8 cellular contexts compared by ENCODE assay signal in the genomic region with DNA sequence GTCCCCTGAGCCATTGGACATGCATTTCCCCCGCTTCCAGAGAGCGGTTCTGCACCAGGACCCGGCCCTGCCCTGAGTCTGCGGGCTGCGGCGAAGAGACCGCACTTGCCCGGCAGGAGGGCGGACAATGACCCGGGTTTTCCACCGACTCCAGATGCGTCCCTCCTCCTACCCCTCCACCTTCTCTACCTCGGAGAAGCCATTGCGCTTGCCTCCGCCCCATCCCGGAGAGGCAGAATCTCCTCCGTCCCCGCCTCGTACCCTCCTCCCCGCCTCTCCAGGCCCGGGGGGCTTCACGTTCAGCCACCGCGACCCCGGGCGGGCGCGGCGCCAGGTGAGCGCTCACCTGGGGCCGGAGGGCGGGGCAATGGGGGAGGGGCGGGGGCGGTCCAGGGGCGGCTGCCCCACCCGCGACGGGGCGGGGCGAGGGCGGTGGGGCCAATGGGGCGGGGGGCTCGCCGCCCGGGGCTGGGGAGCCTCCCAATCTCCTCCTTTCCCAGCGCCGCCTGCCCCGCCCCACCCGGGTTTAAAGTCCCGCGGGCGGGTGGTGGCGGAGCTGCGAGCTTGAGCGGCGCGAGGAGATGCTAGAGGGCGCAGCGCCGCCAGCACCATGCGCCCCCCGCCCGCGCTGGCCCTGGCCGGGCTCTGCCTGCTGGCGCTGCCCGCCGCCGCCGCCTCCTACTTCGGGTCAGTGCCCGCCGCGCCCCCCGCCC.
DNase-seq lines count a peak whose midpoint lies in the region; ATAC-seq and TF ChIP-seq lines count a peak whose summit lies in the region.

A gene with protein sequence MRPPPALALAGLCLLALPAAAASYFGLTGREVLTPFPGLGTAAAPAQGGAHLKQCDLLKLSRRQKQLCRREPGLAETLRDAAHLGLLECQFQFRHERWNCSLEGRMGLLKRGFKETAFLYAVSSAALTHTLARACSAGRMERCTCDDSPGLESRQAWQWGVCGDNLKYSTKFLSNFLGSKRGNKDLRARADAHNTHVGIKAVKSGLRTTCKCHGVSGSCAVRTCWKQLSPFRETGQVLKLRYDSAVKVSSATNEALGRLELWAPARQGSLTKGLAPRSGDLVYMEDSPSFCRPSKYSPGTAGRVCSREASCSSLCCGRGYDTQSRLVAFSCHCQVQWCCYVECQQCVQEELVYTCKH (plus strand): TSS at position 555 of the 713 bp plus-strand sequence. CDS start 56 bp downstream, at position 611.

- H3K36me3 Mint-ChIP-seq in activated naive CD8-positive, alpha-beta T cell treated with anti-CD3 and anti-CD28 coated beads, Interleukin-2, amount 50 U/mL, for 24 hours (ENCODE audit: low read depth) = no peaks in the 10 kb centered on the region

- H3K27me3 ChIP-seq in BLaER1 treated with 17β-estradiol and CSF1 and Interleukin-3, amounts not matched to agents 10 nM and 100 nM = peaks cover 49 to 67% (median 61%) of the 10 kb centered on the region in 11 experiments

- H3K4me2 ChIP-seq in BLaER1 treated with 17β-estradiol and CSF1 and Interleukin-3, amounts not matched to agents 10 nM and 100 nM = peak within 1 kb of the TSS; percentile 54 to 86 (median 75)

- H3K9ac ChIP-seq in BLaER1 treated with 17β-estradiol and CSF1 and Interleukin-3, amounts not matched to agents 10 nM and 100 nM = peak within 1 kb of the TSS in 3 of 11 experiments; percentile 6 to 58 (median 13); a peak in 2 of 22 replicates

- H3K4me1 Mint-ChIP-seq in activated naive CD8-positive, alpha-beta T cell treated with anti-CD3 and anti-CD28 coated beads, Interleukin-2, amount 50 U/mL, for 24 hours = peaks cover 2% of the 10 kb centered on the region

- no peaks in the 10 kb centered on the region for H3K9me3 ChIP-seq in BLaER1 treated with 17β-estradiol and CSF1 and Interleukin-3, amounts not matched to agents 10 nM and 100 nM (replicated peaks in 1 of 11)

- no peak within 1 kb of the TSS for H3K27ac ChIP-seq in BLaER1 treated with 17β-estradiol and CSF1 and Interleukin-3, amounts not matched to agents 10 nM and 100 nM

- H3K36me3 ChIP-seq in BLaER1 treated with 17β-estradiol and CSF1 and Interleukin-3, amounts not matched to agents 10 nM and 100 nM = no peaks in the 10 kb centered on the region

- peaks cover 71% of the 10 kb centered on the region for H3K27me3 Mint-ChIP-seq in activated naive CD8-positive, alpha-beta T cell treated with anti-CD3 and anti-CD28 coated beads, Interleukin-2, amount 50 U/mL, for 24 hours

- peak within 1 kb of the TSS; percentile 37 for H3K4me3 Mint-ChIP-seq in activated naive CD8-positive, alpha-beta T cell treated with anti-CD3 and anti-CD28 coated beads, Interleukin-2, amount 50 U/mL, for 24 hours

- H3K27ac Mint-ChIP-seq in activated naive CD8-positive, alpha-beta T cell treated with anti-CD3 and anti-CD28 coated beads, Interleukin-2, amount 50 U/mL, for 24 hours = no peak within 1 kb of the TSS

- no peak for TF ChIP-seq RAD21 in Ishikawa (IDR thresholded peaks at IDR 0.05; ENCODE audit: low read depth)

- ATAC-seq in activated naive CD8-positive, alpha-beta T cell treated with anti-CD3 and anti-CD28 coated beads, Interleukin-2, amount 50 U/mL, for 24 hours = no peak
- no peak for ATAC-seq in HG02970 (IDR thresholded peaks at IDR 0.05; ENCODE audit: low FRiP score, unreplicated experiment)
- no peak for ATAC-seq in GM21576 (IDR thresholded peaks at IDR 0.05; ENCODE audit: unreplicated experiment)

- H3K4me1 ChIP-seq in BLaER1 treated with 17β-estradiol and CSF1 and Interleukin-3, amounts not matched to agents 10 nM and 100 nM = peaks cover 7 to 13% (median 10%) of the 10 kb centered on the region in 10 experiments; a peak in 15 of 20 replicates

- H3K9me3 Mint-ChIP-seq in activated naive CD8-positive, alpha-beta T cell treated with anti-CD3 and anti-CD28 coated beads, Interleukin-2, amount 50 U/mL, for 24 hours = no peaks in the 10 kb centered on the region

- no peak for DNase-seq in activated naive CD8-positive, alpha-beta T cell treated with anti-CD3 and anti-CD28 coated beads, Interleukin-2, amount 50 U/mL, for 24 hours
- DNase-seq in iPS-NIHi11 (ENCODE audit: low spot score) (peak; percentile 95), cortex of kidney (lab: John Stamatoyannopoulos, UW) (no peak)
- DNase-seq in stimulated activated naive CD4-positive, alpha-beta T cell treated with Interleukin-2 at 50 U/mL for 16 hours (lab: John Stamatoyannopoulos, UW) = peak; percentile 8

- no peak for TF ChIP-seq EP300 in Ishikawa (IDR thresholded peaks at IDR 0.05; ENCODE audit: borderline replicate concordance)

- H4K20me1 ChIP-seq in BLaER1 treated with 17β-estradiol and CSF1 and Interleukin-3, amounts not matched to agents 10 nM and 100 nM = peaks cover 0 to 20% (median 0%) of the 10 kb centered on the region in 11 experiments; a peak in 5 of 22 replicates

- peak within 1 kb of the TSS; percentile 28 to 61 (median 46); a peak in 18 of 20 replicates for H3K4me3 ChIP-seq in BLaER1 treated with 17β-estradiol and CSF1 and Interleukin-3, amounts not matched to agents 10 nM and 100 nM

TF ChIP-seq in Ishikawa, 13 proteins besides CTCF, POLR2A, EP300 and RAD21:
- TF ChIP-seq NFIC (IDR thresholded peaks at IDR 0.05) = peak; percentile 56; the same call in 1 of the 2 replicates
- peak; percentile 97 for TF ChIP-seq ZBTB7A (IDR thresholded peaks at IDR 0.05; ENCODE audit: low read depth)
- TF ChIP-seq, protein P1, sequence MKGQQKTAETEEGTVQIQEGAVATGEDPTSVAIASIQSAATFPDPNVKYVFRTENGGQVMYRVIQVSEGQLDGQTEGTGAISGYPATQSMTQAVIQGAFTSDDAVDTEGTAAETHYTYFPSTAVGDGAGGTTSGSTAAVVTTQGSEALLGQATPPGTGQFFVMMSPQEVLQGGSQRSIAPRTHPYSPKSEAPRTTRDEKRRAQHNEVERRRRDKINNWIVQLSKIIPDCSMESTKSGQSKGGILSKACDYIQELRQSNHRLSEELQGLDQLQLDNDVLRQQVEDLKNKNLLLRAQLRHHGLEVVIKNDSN (IDR thresholded peaks at IDR 0.05) = no peak
- TF ChIP-seq, protein P2, sequence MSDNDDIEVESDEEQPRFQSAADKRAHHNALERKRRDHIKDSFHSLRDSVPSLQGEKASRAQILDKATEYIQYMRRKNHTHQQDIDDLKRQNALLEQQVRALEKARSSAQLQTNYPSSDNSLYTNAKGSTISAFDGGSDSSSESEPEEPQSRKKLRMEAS (IDR thresholded peaks at IDR 0.05) = peak; percentile 42; the same call in 1 of the 2 replicates

Comparison
In these comparisons a context has a peak if more than half of its experiments do, and no peak if none do; other contexts are left out.
1. DNase-seq: peak in iPS-NIHi11 (single experiment) and stimulated activated naive CD4-positive, alpha-beta T cell treated with Interleukin-2 at 50 U/mL for 16 hours (single experiment); none in activated naive CD8-positive, alpha-beta T cell treated with anti-CD3 and anti-CD28 coated beads, Interleukin-2, amount 50 U/mL, for 24 hours (single experiment) and cortex of kidney (single experiment).